Comparison of ENCODE assay signal across 12 cellular contexts in the genomic region with DNA sequence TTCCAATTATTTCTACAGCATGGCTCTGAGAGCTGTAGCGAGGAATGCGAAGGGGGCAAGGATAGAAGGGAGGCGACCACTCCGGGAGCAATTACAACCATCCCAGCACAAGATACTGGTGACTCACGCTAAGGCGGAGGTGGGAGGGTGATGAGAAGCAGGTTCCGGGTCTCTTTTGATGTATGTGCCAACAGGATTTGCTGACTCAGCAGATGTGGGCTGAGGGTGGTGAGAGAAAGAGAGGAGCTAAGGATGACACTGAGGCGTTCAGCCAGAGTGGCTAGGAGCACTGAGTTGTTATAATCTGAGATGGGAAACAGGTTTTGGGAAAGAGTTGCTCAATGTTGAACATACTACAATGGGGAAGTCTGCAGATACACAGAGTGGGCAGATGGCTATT. TPM values are rescaled to one million over a fixed set of nuclear protein-coding genes. Genes with fewer than 3 reads are reported as not detected.
DNase-seq lines count a peak whose midpoint lies in the region; ATAC-seq and TF ChIP-seq lines count a peak whose summit lies in the region.
"Had no signal": no experiment of that assay in that cellular context is flagged by ENCODE, and none has a peak within 500 bp of the region (broad histone marks: within the 10 kb centered on the region; RNA-seq: fewer than 3 reads in every experiment).

No MANE protein-coding gene starts in this region.

- H3K4me3 ChIP-seq in fibroblast of pulmonary artery (replicated peaks; ENCODE audit: low read depth, low read length): no peak overlapping the region
- H3K4me3 ChIP-seq: stomach had no signal

- no peak for ATAC-seq in GM18511 (IDR thresholded peaks at IDR 0.05; ENCODE audit: unreplicated experiment)
- ATAC-seq: right cardiac atrium had no signal

- peak; percentile 72 for DNase-seq in activated CD4-positive, alpha-beta T cell treated with anti-CD3 and anti-CD28 coated beads for 48 hours
- DNase-seq in activated CD4-positive, alpha-beta T cell treated with anti-CD3 and anti-CD28 coated beads for 1 hour: no peak
- DNase-seq in RPMI7951 (ENCODE audit: low read depth) (peak; percentile 66), fibroblast of pulmonary artery (ENCODE audit: low read depth) (peak; percentile 90), H4 (ENCODE audit: low spot score) (no peak), NCI-H1105 treated with DMSO at 0.1 percent for 48 hours (lab: John Stamatoyannopoulos, UW) (no peak)
- peak; percentile 57 for DNase-seq in stimulated activated CD4-positive, alpha-beta T cell treated with anti-CD3 and anti-CD28 coated beads, Interleukin-1b, Interleukin-23, amount 100 ng/mL, for 48 hours
- DNase-seq: activated naive CD8-positive, alpha-beta T cell treated with anti-CD3 and anti-CD28 coated beads, Interleukin-2, amount 10 ng/mL, durations not matched to agents 7 days and 5 days; right cardiac atrium; stomach; SW 1271 had no signal

- no peak for TF ChIP-seq CTCF in fibroblast of pulmonary artery (IDR thresholded peaks at IDR 0.05; ENCODE audit: low read length, missing control alignments)

RNA-seq across cellular contexts. Expression of a gene that starts 9.3 kb away (rescaled TPM):
- 390 and 442 TPM in 2 replicates for total RNA-seq in RPMI7951 (2014; rRNA removed; shearing (Covaris generic))
- total RNA-seq in H4 (2014; rRNA removed; shearing (Covaris generic)): 462 and 475 TPM in 2 replicates

Comparison
In these comparisons a context has a peak if more than half of its experiments do, and no peak if none do; other contexts are left out.
1. DNase-seq: peak in activated CD4-positive, alpha-beta T cell treated with anti-CD3 and anti-CD28 coated beads for 48 hours (single experiment), RPMI7951 (single experiment), fibroblast of pulmonary artery (single experiment) and stimulated activated CD4-positive, alpha-beta T cell treated with anti-CD3 and anti-CD28 coated beads, Interleukin-1b, Interleukin-23, amount 100 ng/mL, for 48 hours (single experiment); none in activated CD4-positive, alpha-beta T cell treated with anti-CD3 and anti-CD28 coated beads for 1 hour (single experiment), H4 (single experiment) and NCI-H1105 treated with DMSO at 0.1 percent for 48 hours (single experiment).